ENCODE assay signal across 20 cellular contexts in genomic region chr11:94787798-94788197, GRCh38. TPM values are rescaled to one million over a fixed set of nuclear protein-coding genes. Genes with fewer than 3 reads are reported as not detected.
A peak's percentile ranks its signal among the peaks of the same experiment; 100 is the strongest.
DNase-seq lines count a peak whose midpoint lies in the region; ATAC-seq, FAIRE-seq and TF ChIP-seq lines count a peak whose summit lies in the region.
"Had no signal": no experiment of that assay in that cellular context is flagged by ENCODE, and none has a peak within 500 bp of the region (broad histone marks: within the 10 kb centered on the region; RNA-seq: fewer than 3 reads in every experiment).

No MANE protein-coding gene starts in this region.

- ATAC-seq in right lobe of liver = peak; percentile 84 to 89 (median 88)
- no peak for ATAC-seq in HepG2
- ATAC-seq: activated CD4-positive, alpha-beta T cell treated with anti-CD3 and anti-CD28 coated beads for 36 hours; stimulated activated naive CD8-positive, alpha-beta T cell treated with anti-CD3 and anti-CD28 coated beads, Interleukin-15, amount 100 ng/mL, for 72 hours had no signal

- H2BK15ac ChIP-seq in mesenchymal stem cell (ENCODE audit: low read depth, poor library complexity, severe bottlenecking) = no peak overlapping the region

- 29% methylated on average over 5 of the region's 5 CpGs for WGBS in right lobe of liver (ENCODE audit: insufficient coverage, low coverage, low lambda C conversion rate, missing lambda C conversion rate)
- WGBS in HepG2 (ENCODE audit: low lambda C conversion rate) = 53% methylated on average over 5 of the region's 5 CpGs
- WGBS in adrenal gland, 4 donors = 45 to 52% (median 49%) methylated on average over 5 of the region's 5 CpGs
- WGBS in mesenchymal stem cell = 94% methylated on average over 5 of the region's 5 CpGs
- 64 to 92% methylated on average over 2 to 5 of the region's 5 CpGs for WGBS in transverse colon (ENCODE audit: low coverage in 1 of 2), 2 donors

- no peak overlapping the region for H3K4ac ChIP-seq in mesenchymal stem cell (ENCODE audit: low read depth in 1 of 2, low read length in 2 of 2)

- no peak for TF ChIP-seq RAD21 in HepG2 (CRISPR knock-in tag; IDR thresholded peaks at IDR 0.05)

- no peaks in the 10 kb centered on the region for H3K27me3 ChIP-seq in right lobe of liver
- no peaks in the 10 kb centered on the region for H3K27me3 ChIP-seq in HepG2 (ENCODE audit: control insufficient read depth in 1 of 2, insufficient read depth in 2 of 2, low read length in 2 of 2)
- no peaks in the 10 kb centered on the region for H3K27me3 ChIP-seq in adrenal gland
- H3K27me3 ChIP-seq in mesenchymal stem cell (ENCODE audit: control insufficient read depth in 1 of 2, insufficient read depth in 1 of 2, low read length in 2 of 2) = no peaks in the 10 kb centered on the region
- peaks cover 9% of the 10 kb centered on the region for H3K27me3 ChIP-seq in transverse colon

- H3K9me3 ChIP-seq in right lobe of liver = no peaks in the 10 kb centered on the region
- H3K9me3 ChIP-seq in HepG2 (ENCODE audit: low read length) = no peaks in the 10 kb centered on the region
- H3K9me3 ChIP-seq in adrenal gland (replicated peaks in 1 of 3) = no peaks in the 10 kb centered on the region
- no peaks in the 10 kb centered on the region for H3K9me3 ChIP-seq in mesenchymal stem cell (ENCODE audit: control insufficient read depth, low read length)
- H3K9me3 ChIP-seq in transverse colon = no peaks in the 10 kb centered on the region

- TF ChIP-seq POLR2A in right lobe of liver (IDR thresholded peaks at IDR 0.05) = no peak
- TF ChIP-seq POLR2A in HepG2 (IDR thresholded peaks at IDR 0.05; ENCODE audit: insufficient read depth in 1 of 2, low read depth in 2 of 2, low read length in 2 of 2) = no peak
- TF ChIP-seq POLR2A in adrenal gland (IDR thresholded peaks at IDR 0.05) = no peak
- no peak for TF ChIP-seq POLR2A in transverse colon (IDR thresholded peaks at IDR 0.05)

- CTCF ChIA-PET in HepG2 (lab: Yijun Ruan, JAX; ENCODE audit: low intra/inter-chr PET ratio, low total read pairs) = no interaction called here

- no peak overlapping the region for H3K4me3 ChIP-seq in right lobe of liver
- no peak overlapping the region for H3K4me3 ChIP-seq in HepG2 (replicated peaks in 1 of 3; ENCODE audit: insufficient read depth in 1 of 3, low read depth in 2 of 3, low read length in 3 of 3)
- no peak overlapping the region for H3K4me3 ChIP-seq in adrenal gland
- no peak overlapping the region for H3K4me3 ChIP-seq in mesenchymal stem cell (ENCODE audit: insufficient read depth in 1 of 2, low read depth in 1 of 2, low read length in 2 of 2)
- H3K4me3 ChIP-seq in transverse colon = no peak overlapping the region
- no peak overlapping the region for H3K4me3 ChIP-seq in foreskin fibroblast (ENCODE audit: low read depth in 1 of 2, low read length in 2 of 2)
- H3K4me3 ChIP-seq: GM23248 had no signal

- H2AFZ ChIP-seq in HepG2 (ENCODE audit: low read length) = no peak overlapping the region
- H2AFZ ChIP-seq in mesenchymal stem cell (ENCODE audit: low read depth, low read length) = no peak overlapping the region
- H2AFZ ChIP-seq: GM23248 had no signal

- POLR2A ChIA-PET in HepG2 (lab: Yijun Ruan, JAX) = no interaction called here

- no peak overlapping the region for H2BK5ac ChIP-seq in mesenchymal stem cell (ENCODE audit: low read depth, low read length, poor library complexity, severe bottlenecking)

- H3K79me2 ChIP-seq in HepG2 (ENCODE audit: insufficient read depth, low read length) = no peaks in the 10 kb centered on the region

- peak overlapping the region; percentile 46 for H4K8ac ChIP-seq in mesenchymal stem cell (ENCODE audit: low read length)

- H2BK12ac ChIP-seq in mesenchymal stem cell (ENCODE audit: low read length in 2 of 2) = no peak overlapping the region

- H4K20me1 ChIP-seq in HepG2 (ENCODE audit: insufficient read depth, low read length) = no peaks in the 10 kb centered on the region

- FAIRE-seq in HepG2 (lab: Jason Lieb, UNC) = no peak

- H3K36me3 ChIP-seq in right lobe of liver = no peaks in the 10 kb centered on the region
- H3K36me3 ChIP-seq in HepG2 (replicated peaks in 1 of 2; ENCODE audit: control insufficient read depth in 1 of 2, insufficient read depth in 2 of 2, low read length in 2 of 2) = no peaks in the 10 kb centered on the region
- no peaks in the 10 kb centered on the region for H3K36me3 ChIP-seq in adrenal gland (replicated peaks in 1 of 2)
- H3K36me3 ChIP-seq in mesenchymal stem cell (ENCODE audit: control insufficient read depth in 1 of 2, insufficient read depth in 2 of 2, low read depth in 1 of 2, low read length in 2 of 2) = no peaks in the 10 kb centered on the region
- H3K36me3 ChIP-seq in transverse colon = no peaks in the 10 kb centered on the region

- TF ChIP-seq EP300 in HepG2 (IDR thresholded peaks at IDR 0.05; ENCODE audit: low read depth in 2 of 2, low read length in 2 of 2) (no peak), HepG2 (CRISPR knock-in tag; IDR thresholded peaks at IDR 0.05; ENCODE audit: borderline replicate concordance) (no peak), transverse colon (IDR thresholded peaks at IDR 0.05; ENCODE audit: low read depth) (no peak)

- intact Hi-C loops in right lobe of liver (cut with DNase I) = no loop called here
- intact Hi-C loops in HepG2 (cut with micrococcal nuclease; ENCODE audit: unreplicated experiment) = loop anchor here (5.0 kb wide), 1 partner anchor 1640 kb away; no protein-coding TSS in a partner anchor
- intact Hi-C loops in adrenal gland (cut with DNase I) = loop anchor here in 1 of 2 donors (5.0 kb wide), 1 partner anchor 110 kb away; no protein-coding TSS in a partner anchor
- intact Hi-C loops in transverse colon (cut with DNase I; ENCODE audit: low total_unique reads) = no loop called here

- H4K91ac ChIP-seq in mesenchymal stem cell (ENCODE audit: low read length) = no peak overlapping the region

- no peak overlapping the region for H2BK120ac ChIP-seq in mesenchymal stem cell (ENCODE audit: low read depth, low read length)

- no peak overlapping the region for H3K14ac ChIP-seq in mesenchymal stem cell (ENCODE audit: low read length in 2 of 2)

- TF ChIP-seq CTCF in right lobe of liver (IDR thresholded peaks at IDR 0.05) = no peak
- TF ChIP-seq CTCF in HepG2 (CRISPR knock-in tag; IDR thresholded peaks at IDR 0.05) = no peak
- TF ChIP-seq CTCF in adrenal gland (IDR thresholded peaks at IDR 0.05) = no peak
- TF ChIP-seq CTCF in transverse colon (IDR thresholded peaks at IDR 0.05) = no peak
- TF ChIP-seq CTCF in foreskin fibroblast (IDR thresholded peaks at IDR 0.05; ENCODE audit: low read depth, low read length) = no peak

- no peak overlapping the region for H3K18ac ChIP-seq in mesenchymal stem cell (ENCODE audit: low read depth in 1 of 2, low read length in 2 of 2)

- H3K4me2 ChIP-seq in HepG2 (ENCODE audit: low read depth, low read length) (no peak overlapping the region), mesenchymal stem cell (ENCODE audit: low read length, poor library complexity, severe bottlenecking) (no peak overlapping the region)

- no peak overlapping the region for H3K23ac ChIP-seq in mesenchymal stem cell (ENCODE audit: low read length in 2 of 2)

- peak overlapping the region; percentile 61 for H2AK5ac ChIP-seq in mesenchymal stem cell (ENCODE audit: low read length, severe bottlenecking)

- H3K27ac ChIP-seq in right lobe of liver (no peak overlapping the region), HepG2 (ENCODE audit: extremely low read length, insufficient read depth, low read length) (no peak overlapping the region), adrenal gland (no peak overlapping the region), mesenchymal stem cell (ENCODE audit: low read length, poor library complexity, severe bottlenecking) (no peak overlapping the region), transverse colon (peak overlapping the region in 3 of 4 donors; percentile 44 to 56 (median 51))
- H3K27ac ChIP-seq: C4-2B had no signal

- no peak overlapping the region for H3K9ac ChIP-seq in HepG2 (ENCODE audit: insufficient read depth, low read depth, low read length)
- H3K9ac ChIP-seq in mesenchymal stem cell (ENCODE audit: low read length) = no peak overlapping the region
- H3K9ac ChIP-seq: GM23248 had no signal

- peak; percentile 57 to 78 (median 64) for DNase-seq in right lobe of liver
- no peak for DNase-seq in HepG2 (ENCODE audit: low spot score)
- DNase-seq in adrenal gland = peak; percentile 46 to 75 (median 52)
- no peak for DNase-seq in mesenchymal stem cell
- DNase-seq in transverse colon = no peak
- no peak for DNase-seq in GDM1 (lab: John Stamatoyannopoulos, UW)
- no peak for DNase-seq in medulla oblongata (ENCODE audit: extremely low spot score)
- no peak for DNase-seq in foreskin fibroblast
- DNase-seq: ACHN; activated CD4-positive, alpha-beta T cell treated with anti-CD3 and anti-CD28 coated beads for 36 hours; amniotic stem cell; central memory CD4-positive, alpha-beta T cell; glutamatergic neuron; NCI-H2081 treated with DMSO at 0.1 percent for 48 hours; nephron progenitor cell; NK-92 treated with Interleukin-12 subunit alpha and Interleukin-12 subunit beta, amount 100 ng/mL, for 24 hours; stimulated activated naive CD8-positive, alpha-beta T cell treated with anti-CD3 and anti-CD28 coated beads, Interleukin-15, amount 100 ng/mL, for 72 hours had no signal

- BruUV-seq in HepG2 (replicated peaks; lab: Mats Ljungman, UMichigan) = no TSS peak

- H3K79me1 ChIP-seq in mesenchymal stem cell (replicated peaks; ENCODE audit: low read length, poor library complexity, severe bottlenecking) = peaks cover 1% of the 10 kb centered on the region

- in situ Hi-C loops in HepG2 (cut with HindIII; ENCODE audit: extremely low pct_ligation_motif_present, low pct_unique_long_range_greater_than_20kb) (loop anchor here (5.0 kb wide), 1 partner anchor 110 kb away; no protein-coding TSS in a partner anchor), transverse colon (cut with MboI; ENCODE audit: low pct_ligation_motif_present in 1 of 4, low pct_unique_long_range_greater_than_20kb in 1 of 4, low sequenced_read_pairs in 3 of 4) (no loop called here)

- H3K4me1 ChIP-seq in right lobe of liver = peaks cover 0 to 20% (median 0%) of the 10 kb centered on the region in 4 donors
- H3K4me1 ChIP-seq in HepG2 (ENCODE audit: insufficient read depth, low read length) = no peaks in the 10 kb centered on the region
- H3K4me1 ChIP-seq in adrenal gland (replicated peaks in 1 of 2) = peaks cover 0 to 46% of the 10 kb centered on the region in 2 donors
- H3K4me1 ChIP-seq in mesenchymal stem cell (ENCODE audit: control insufficient read depth, insufficient read depth, low read depth, low read length) = peaks cover 15% of the 10 kb centered on the region
- peaks cover 17 to 55% (median 24%) of the 10 kb centered on the region in 4 donors for H3K4me1 ChIP-seq in transverse colon

RNA-seq across cellular contexts. Expression of gene AMOTL1, which starts 19.6 kb away (rescaled TPM):
- total RNA-seq in right lobe of liver (10 to 100 TPM in 4 of 6 experiments, 1 to 10 TPM in 2; 7.4 to 43.8 (median 17.3) TPM), HepG2 (2016; rRNA removed; fragmentation: Illumina TruSeq; extraction: Trizol) (0.20 and 0.24 TPM in 2 replicates), adrenal gland (10 to 100 TPM; 15.6 to 26.7 (median 20.7) TPM), transverse colon (10 to 100 TPM; 14.3 to 23.9 (median 16.8) TPM)
- under 0.01 TPM in 2 replicates for total RNA-seq in HepG2 (2016; cell fraction: cytosol; rRNA removed; fragmentation: Illumina TruSeq; extraction: Trizol; ENCODE audit: low read depth)
- total RNA-seq in HepG2 (2016; cell fraction: insoluble cytoplasmic fraction; rRNA removed; fragmentation: Illumina TruSeq; extraction: Trizol) = 0.07 and 0.19 TPM in 2 replicates
- total RNA-seq in HepG2 (2016; cell fraction: membrane; rRNA removed; fragmentation: Illumina TruSeq; extraction: Trizol) = 0.03 TPM in 2 replicates
- total RNA-seq in HepG2 (2016; cell fraction: nucleus; rRNA removed; fragmentation: Illumina TruSeq; extraction: Trizol) = 0.06 and 0.22 TPM in 2 replicates
- polyA plus RNA-seq in HepG2 (2011; rRNA removed) (0.01 and 0.03 TPM in 2 replicates), adrenal gland (10 to 100 TPM in 1 of 3 donors, 1 to 10 TPM in 2; 3.0 to 11.9 (median 6.6) TPM)
- 0.03 and 0.06 TPM in 2 replicates for polyA plus RNA-seq in HepG2 (2011; cell fraction: cytosol; rRNA removed)
- 0.05 TPM in 2 replicates for polyA plus RNA-seq in HepG2 (2011; cell fraction: nucleus; rRNA removed)
- 0.03 TPM in 2 replicates for polyA plus RNA-seq in HepG2 (2012)
- polyA plus RNA-seq in HepG2 (2016; cell fraction: cytosol; fragmentation: Illumina TruSeq; extraction: Trizol; ENCODE audit: low read depth) = not detected in 2 replicates
- polyA plus RNA-seq in HepG2 (2016; cell fraction: insoluble cytoplasmic fraction; fragmentation: Illumina TruSeq; extraction: Trizol; ENCODE audit: low read depth) = 0.04 and 0.26 TPM in 2 replicates
- 0.02 TPM in 2 replicates for polyA plus RNA-seq in HepG2 (2016; cell fraction: membrane; fragmentation: Illumina TruSeq; extraction: Trizol; ENCODE audit: low read depth)
- polyA plus RNA-seq in HepG2 (2016; cell fraction: nucleus; fragmentation: Illumina TruSeq; extraction: Trizol; ENCODE audit: insufficient read depth, low read depth) = 0.05 and 0.31 TPM in 2 replicates
- polyA minus RNA-seq in HepG2 (2011; rRNA and poly(A)+ RNA removed; ENCODE audit: low replicate concordance) = 0.10 and 17.0 TPM in 2 replicates
- polyA minus RNA-seq in HepG2 (2011; cell fraction: cytosol; rRNA and poly(A)+ RNA removed) = 0.10 and 0.53 TPM in 2 replicates
- polyA minus RNA-seq in HepG2 (2011; cell fraction: nucleus; rRNA and poly(A)+ RNA removed) = 0.12 and 0.26 TPM in 2 replicates
- polyA plus RNA-seq in mesenchymal stem cell (2013, experiment 1 of 2) = 20.5 TPM
- polyA plus RNA-seq in mesenchymal stem cell (2013, experiment 2 of 2) = 19.9 TPM
- polyA plus RNA-seq: IgD-negative memory B cell had no signal

Comparison
In these comparisons a context has a peak if more than half of its experiments do, and no peak if none do; other contexts are left out.
1. DNase-seq: peak in right lobe of liver (3 of 3) and adrenal gland (7 of 7); none in HepG2 (single experiment), mesenchymal stem cell (single experiment), transverse colon (single experiment), GDM1 (single experiment), medulla oblongata (single experiment) and foreskin fibroblast (0 of 2).
2. RNA of gene AMOTL1, which starts 19.6 kb away (total RNA-seq): 15.6 to 26.7 TPM in adrenal gland, 7.4 to 43.8 TPM in right lobe of liver and 14.3 to 23.9 TPM in transverse colon; under 0.01 to 0.24 TPM in HepG2; every median in the first group is over 4 times any median in the second.
3. H3K27ac ChIP-seq: peak in transverse colon (3 of 4); none in right lobe of liver (0 of 3), HepG2 (single experiment), adrenal gland (0 of 5) and mesenchymal stem cell (single experiment).